In the genomic region with DNA sequence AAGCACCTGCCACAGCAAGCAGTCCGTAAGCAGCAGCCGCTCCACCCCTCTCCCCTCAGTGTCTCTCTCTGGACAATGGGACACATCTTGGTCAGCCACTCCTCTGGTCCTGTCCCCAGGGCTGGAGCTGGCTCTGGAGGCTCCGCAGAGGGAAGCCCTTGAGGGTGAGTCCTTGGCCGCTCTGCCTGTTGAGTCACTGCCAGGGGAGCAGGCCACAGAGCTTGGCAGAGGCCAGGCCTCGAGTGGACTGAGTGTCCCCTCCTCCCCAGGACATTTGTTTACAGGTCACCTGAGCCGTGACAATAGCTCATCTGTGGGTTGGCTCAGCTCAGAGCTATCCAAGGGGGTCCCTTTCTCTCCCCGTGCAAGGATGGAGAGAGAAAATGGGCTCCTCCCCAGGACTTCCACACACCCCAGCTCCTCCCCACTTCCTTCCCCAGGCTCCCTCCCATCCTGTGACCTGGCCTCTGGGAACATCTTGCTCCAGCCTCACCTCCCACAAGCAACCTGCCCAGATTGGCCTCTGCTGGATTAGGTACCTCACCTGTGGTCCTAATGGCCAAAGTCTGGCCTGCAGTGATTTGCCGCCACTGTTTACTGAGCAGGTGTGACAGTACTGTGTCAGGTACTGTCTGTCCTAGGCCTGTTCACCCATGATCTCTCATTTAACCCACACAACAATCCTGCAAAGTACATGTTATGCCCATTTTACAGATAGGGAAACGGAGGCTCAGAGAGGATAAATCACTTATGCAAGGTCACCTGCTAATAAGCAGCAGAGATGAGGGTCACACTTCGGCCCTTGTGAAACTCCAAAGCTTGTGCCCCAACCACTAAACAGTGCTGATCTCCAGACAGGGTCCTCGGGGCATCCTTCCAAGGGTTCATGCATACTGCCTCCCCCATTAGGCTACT, we compare ENCODE assay signal across 10 cellular contexts. TPM values are rescaled to one million over a fixed set of nuclear protein-coding genes. Genes with fewer than 3 reads are reported as not detected.
DNase-seq lines count a peak whose midpoint lies in the region; ATAC-seq and TF ChIP-seq lines count a peak whose summit lies in the region.
"Had no signal": no experiment of that assay in that cellular context is flagged by ENCODE, and none has a peak within 500 bp of the region (broad histone marks: within the 10 kb centered on the region; RNA-seq: fewer than 3 reads in every experiment).

No MANE protein-coding gene starts in this region.

- peaks cover 4 to 6% of the 10 kb centered on the region in 2 donors for H3K4me1 ChIP-seq in left lung
- peaks cover 14 to 20% (median 17%) of the 10 kb centered on the region in 4 donors for H3K4me1 ChIP-seq in upper lobe of left lung

- H3K4me1 Mint-ChIP-seq in activated CD4-positive, alpha-beta memory T cell treated with anti-CD3 and anti-CD28 coated beads, Interleukin-2, amount 10 ng/mL, durations not matched to agents 7 days and 5 days = peaks cover 86% of the 10 kb centered on the region
- peaks cover 15% of the 10 kb centered on the region for H3K4me1 Mint-ChIP-seq in activated CD4-positive, alpha-beta memory T cell treated with anti-CD3 and anti-CD28 coated beads for 36 hours (ENCODE audit: low read depth)
- peaks cover 21% of the 10 kb centered on the region for H3K4me1 Mint-ChIP-seq in T-helper 2 cell treated with Interferon-gamma antibody and Interleukin-4, amounts not matched to agents 5 μg/mL and 100 μg/mL, for 36 hours (ENCODE audit: low read depth)

- TF ChIP-seq POLR2A in upper lobe of left lung (IDR thresholded peaks at IDR 0.05) = no peak

- ATAC-seq in left lung (peak; percentile 82), upper lobe of left lung (ENCODE audit: low FRiP score in 2 of 2) (peak; percentile 2 to 28), GM18858 (IDR thresholded peaks at IDR 0.05; ENCODE audit: unreplicated experiment) (no peak), GM19395 (IDR thresholded peaks at IDR 0.05; ENCODE audit: unreplicated experiment) (no peak)
- ATAC-seq: natural killer cell treated with Interleukin-12 subunit alpha and Interleukin-12 subunit beta and Interleukin-15 and Interleukin-18, amount 100 ng/mL, for 72 hours had no signal

- CTCF ChIA-PET in activated CD4-positive, alpha-beta memory T cell treated with anti-CD3 and anti-CD28 coated beads, Interleukin-2, amount 10 ng/mL, durations not matched to agents 7 days and 5 days (lab: Charles Lee) = interaction anchor here (1.0 to 11.1 kb wide), 3 partner anchors 12 to 117 kb away, joined by 3 to 88 read pairs (median 6); no protein-coding TSS in a partner anchor
- CTCF ChIA-PET in activated CD4-positive, alpha-beta memory T cell treated with anti-CD3 and anti-CD28 coated beads for 36 hours (lab: Charles Lee) = interaction anchor here (0.8 to 2.9 kb wide), 2 partner anchors 11 to 14 kb away, joined by 3 to 11 read pairs; no protein-coding TSS in a partner anchor

- H3K36me3 Mint-ChIP-seq in activated CD4-positive, alpha-beta memory T cell treated with anti-CD3 and anti-CD28 coated beads, Interleukin-2, amount 10 ng/mL, durations not matched to agents 7 days and 5 days (ENCODE audit: low read depth) = peaks cover 5% of the 10 kb centered on the region
- H3K36me3 Mint-ChIP-seq in activated CD4-positive, alpha-beta memory T cell treated with anti-CD3 and anti-CD28 coated beads for 36 hours = no peaks in the 10 kb centered on the region
- no peaks in the 10 kb centered on the region for H3K36me3 Mint-ChIP-seq in T-helper 2 cell treated with Interferon-gamma antibody and Interleukin-4, amounts not matched to agents 5 μg/mL and 100 μg/mL, for 36 hours (ENCODE audit: low read depth)
- H3K36me3 Mint-ChIP-seq: natural killer cell treated with Interleukin-12 subunit alpha and Interleukin-12 subunit beta and Interleukin-15 and Interleukin-18, amount 100 ng/mL, for 72 hours had no signal

- POLR2A ChIA-PET in activated CD4-positive, alpha-beta memory T cell treated with anti-CD3 and anti-CD28 coated beads, Interleukin-2, amount 10 ng/mL, durations not matched to agents 7 days and 5 days (lab: Charles Lee) = no interaction called here
- POLR2A ChIA-PET in activated CD4-positive, alpha-beta memory T cell treated with anti-CD3 and anti-CD28 coated beads for 36 hours (lab: Charles Lee) = no interaction called here

- peaks cover 6 to 37% of the 10 kb centered on the region in 2 donors for H3K27me3 ChIP-seq in left lung
- peaks cover 0 to 11% (median 8%) of the 10 kb centered on the region in 4 donors for H3K27me3 ChIP-seq in upper lobe of left lung

- H3K4me3 ChIP-seq in left lung (no peak overlapping the region), upper lobe of left lung (no peak overlapping the region)

- WGBS in upper lobe of left lung, 2 donors = 61 to 68% methylated on average over 5 to 10 of the region's 11 CpGs

- no peak for DNase-seq in activated CD4-positive, alpha-beta memory T cell treated with anti-CD3 and anti-CD28 coated beads, Interleukin-2, amount 10 ng/mL, durations not matched to agents 7 days and 5 days
- no peak for DNase-seq in activated CD4-positive, alpha-beta memory T cell treated with anti-CD3 and anti-CD28 coated beads for 36 hours
- DNase-seq in left lung (no peak), upper lobe of left lung (peak in 1 of 2 donors; percentile 65)
- no peak for DNase-seq in T-helper 2 cell treated with Interferon-gamma antibody and Interleukin-4, amounts not matched to agents 5 μg/mL and 100 μg/mL, for 36 hours (ENCODE audit: low spot score)
- DNase-seq: NCI-H1048 had no signal

- intact Hi-C loops in activated CD4-positive, alpha-beta memory T cell treated with anti-CD3 and anti-CD28 coated beads for 36 hours (cut with micrococcal nuclease) = no loop called here
- intact Hi-C loops in left lung (cut with DNase I) = no loop called here

- no peak for TF ChIP-seq EP300 in upper lobe of left lung (IDR thresholded peaks at IDR 0.05)

- H3K9me3 ChIP-seq in left lung (no peaks in the 10 kb centered on the region), upper lobe of left lung (no peaks in the 10 kb centered on the region)

- TF ChIP-seq CTCF in left lung (IDR thresholded peaks at IDR 0.05) (no peak), upper lobe of left lung (IDR thresholded peaks at IDR 0.05) (no peak)

- peaks cover 20% of the 10 kb centered on the region for H3K27me3 Mint-ChIP-seq in activated CD4-positive, alpha-beta memory T cell treated with anti-CD3 and anti-CD28 coated beads, Interleukin-2, amount 10 ng/mL, durations not matched to agents 7 days and 5 days
- no peaks in the 10 kb centered on the region for H3K27me3 Mint-ChIP-seq in activated CD4-positive, alpha-beta memory T cell treated with anti-CD3 and anti-CD28 coated beads for 36 hours
- H3K27me3 Mint-ChIP-seq in T-helper 2 cell treated with Interferon-gamma antibody and Interleukin-4, amounts not matched to agents 5 μg/mL and 100 μg/mL, for 36 hours (ENCODE audit: low read depth) = peaks cover 39% of the 10 kb centered on the region

- H3K36me3 ChIP-seq in left lung (no peaks in the 10 kb centered on the region), upper lobe of left lung (no peaks in the 10 kb centered on the region)

- H3K4me3 Mint-ChIP-seq in activated CD4-positive, alpha-beta memory T cell treated with anti-CD3 and anti-CD28 coated beads, Interleukin-2, amount 10 ng/mL, durations not matched to agents 7 days and 5 days = no peak overlapping the region
- H3K4me3 Mint-ChIP-seq in activated CD4-positive, alpha-beta memory T cell treated with anti-CD3 and anti-CD28 coated beads for 36 hours = no peak overlapping the region
- no peak overlapping the region for H3K4me3 Mint-ChIP-seq in T-helper 2 cell treated with Interferon-gamma antibody and Interleukin-4, amounts not matched to agents 5 μg/mL and 100 μg/mL, for 36 hours
- H3K4me3 Mint-ChIP-seq: natural killer cell treated with Interleukin-12 subunit alpha and Interleukin-12 subunit beta and Interleukin-15 and Interleukin-18, amount 100 ng/mL, for 72 hours had no signal

- H3K27ac ChIP-seq in cingulate gyrus (ENCODE audit: low read depth, low read length) = peak overlapping the region; percentile 21
- H3K27ac ChIP-seq in left lung = no peak overlapping the region
- no peak overlapping the region for H3K27ac ChIP-seq in upper lobe of left lung

- H3K9me3 Mint-ChIP-seq in activated CD4-positive, alpha-beta memory T cell treated with anti-CD3 and anti-CD28 coated beads, Interleukin-2, amount 10 ng/mL, durations not matched to agents 7 days and 5 days = no peaks in the 10 kb centered on the region
- H3K9me3 Mint-ChIP-seq in activated CD4-positive, alpha-beta memory T cell treated with anti-CD3 and anti-CD28 coated beads for 36 hours = no peaks in the 10 kb centered on the region
- no peaks in the 10 kb centered on the region for H3K9me3 Mint-ChIP-seq in T-helper 2 cell treated with Interferon-gamma antibody and Interleukin-4, amounts not matched to agents 5 μg/mL and 100 μg/mL, for 36 hours
- H3K9me3 Mint-ChIP-seq: natural killer cell treated with Interleukin-12 subunit alpha and Interleukin-12 subunit beta and Interleukin-15 and Interleukin-18, amount 100 ng/mL, for 72 hours had no signal

- H3K27ac Mint-ChIP-seq in activated CD4-positive, alpha-beta memory T cell treated with anti-CD3 and anti-CD28 coated beads, Interleukin-2, amount 10 ng/mL, durations not matched to agents 7 days and 5 days = peak overlapping the region; percentile 26
- H3K27ac Mint-ChIP-seq in activated CD4-positive, alpha-beta memory T cell treated with anti-CD3 and anti-CD28 coated beads for 36 hours = no peak overlapping the region
- H3K27ac Mint-ChIP-seq in T-helper 2 cell treated with Interferon-gamma antibody and Interleukin-4, amounts not matched to agents 5 μg/mL and 100 μg/mL, for 36 hours = no peak overlapping the region
- H3K27ac Mint-ChIP-seq: natural killer cell treated with Interleukin-12 subunit alpha and Interleukin-12 subunit beta and Interleukin-15 and Interleukin-18, amount 100 ng/mL, for 72 hours had no signal

RNA-seq across cellular contexts. Expression of a gene that starts 4.8 kb away (rescaled TPM):
- 1 to 10 TPM; 5.1 to 5.6 TPM for total RNA-seq in activated CD4-positive, alpha-beta memory T cell treated with anti-CD3 and anti-CD28 coated beads, Interleukin-2, amount 10 ng/mL, durations not matched to agents 7 days and 5 days
- total RNA-seq in activated CD4-positive, alpha-beta memory T cell treated with anti-CD3 and anti-CD28 coated beads for 36 hours = under 1 TPM in 1 of 2 experiments, not detected in 1; 0.33 TPM
- total RNA-seq in left lung (not detected), upper lobe of left lung (under 1 TPM in 1 of 6 donors, not detected in 5; 0.13 TPM)
- total RNA-seq: natural killer cell treated with Interleukin-12 subunit alpha and Interleukin-12 subunit beta and Interleukin-15 and Interleukin-18, amount 100 ng/mL, for 72 hours had no signal

RNA-seq across cellular contexts. Expression of a gene that starts 25.0 kb away (rescaled TPM):
- total RNA-seq in activated CD4-positive, alpha-beta memory T cell treated with anti-CD3 and anti-CD28 coated beads, Interleukin-2, amount 10 ng/mL, durations not matched to agents 7 days and 5 days = not detected
- total RNA-seq in activated CD4-positive, alpha-beta memory T cell treated with anti-CD3 and anti-CD28 coated beads for 36 hours = not detected
- total RNA-seq in left lung (1 to 10 TPM in 1 of 2 donors, not detected in 1; 1.1 TPM), upper lobe of left lung (1 to 10 TPM in 1 of 6 donors, under 1 TPM in 3, not detected in 2; 0.46 to 9.4 (median 0.53) TPM)
- total RNA-seq: natural killer cell treated with Interleukin-12 subunit alpha and Interleukin-12 subunit beta and Interleukin-15 and Interleukin-18, amount 100 ng/mL, for 72 hours had no signal

RNA-seq across cellular contexts. Expression of a gene that starts 46.8 kb away (rescaled TPM):
- under 1 TPM; 0.13 to 0.20 TPM for total RNA-seq in activated CD4-positive, alpha-beta memory T cell treated with anti-CD3 and anti-CD28 coated beads, Interleukin-2, amount 10 ng/mL, durations not matched to agents 7 days and 5 days
- not detected for total RNA-seq in activated CD4-positive, alpha-beta memory T cell treated with anti-CD3 and anti-CD28 coated beads for 36 hours
- total RNA-seq in left lung (under 1 TPM; 0.12 to 0.39 TPM), upper lobe of left lung (under 1 TPM in 3 of 6 donors, not detected in 3; 0.20 to 0.89 (median 0.49) TPM)

RNA-seq across cellular contexts. Expression of a gene that starts 50.8 kb away (rescaled TPM):
- not detected for total RNA-seq in activated CD4-positive, alpha-beta memory T cell treated with anti-CD3 and anti-CD28 coated beads, Interleukin-2, amount 10 ng/mL, durations not matched to agents 7 days and 5 days
- not detected for total RNA-seq in activated CD4-positive, alpha-beta memory T cell treated with anti-CD3 and anti-CD28 coated beads for 36 hours
- total RNA-seq in left lung (10 to 100 TPM in 1 of 2 donors, 1 to 10 TPM in 1; 4.2 to 22.1 TPM), upper lobe of left lung (1 to 10 TPM; 1.0 to 9.2 (median 3.0) TPM)
- total RNA-seq: natural killer cell treated with Interleukin-12 subunit alpha and Interleukin-12 subunit beta and Interleukin-15 and Interleukin-18, amount 100 ng/mL, for 72 hours had no signal

Comparison
In these comparisons a context has a peak if more than half of its experiments do, and no peak if none do; other contexts are left out.
1. RNA of a gene that starts 4.8 kb away (total RNA-seq): 5.1 to 5.6 TPM in activated CD4-positive, alpha-beta memory T cell treated with anti-CD3 and anti-CD28 coated beads, Interleukin-2, amount 10 ng/mL, durations not matched to agents 7 days and 5 days; 0.33 TPM in activated CD4-positive, alpha-beta memory T cell treated with anti-CD3 and anti-CD28 coated beads for 36 hours, not detected in left lung and 0.13 TPM in upper lobe of left lung; every median in the first group is over 4 times any median in the second.
2. ATAC-seq: peak in left lung (single experiment) and upper lobe of left lung (2 of 2); none in GM18858 (single experiment) and GM19395 (single experiment).